In genomic region chr6:27250277-27250954, GRCh38 we compare ENCODE assay signal across 8 cellular contexts.
DNase-seq lines count a peak whose midpoint lies in the region; TF ChIP-seq lines count a peak whose summit lies in the region.

No MANE protein-coding gene starts in this region.

- H3K27ac ChIP-seq in BLaER1 (no peak overlapping the region), coronary artery (no peak overlapping the region)

- H3K27me3 Mint-ChIP-seq in nephron (ENCODE audit: low read depth): no peaks in the 10 kb centered on the region

- peak overlapping the region; percentile 84 to 96 (median 87) for H3K4me3 Mint-ChIP-seq in nephron

- no peaks in the 10 kb centered on the region for H3K4me1 ChIP-seq in BLaER1

- H3K36me3 ChIP-seq in BLaER1: no peaks in the 10 kb centered on the region

- H3K36me3 Mint-ChIP-seq in nephron (ENCODE audit: low read depth): no peaks in the 10 kb centered on the region

- DNase-seq in LNCaP clone FGC (ENCODE audit: low read depth): no peak
- DNase-seq in coronary artery (ENCODE audit: low spot score): no peak
- no peak for DNase-seq in HuH-7 (ENCODE audit: low spot score)
- DNase-seq in kidney glomerular epithelial cell (lab: John Stamatoyannopoulos, UW): no peak
- DNase-seq in GOT3 (lab: John Stamatoyannopoulos, UW): no peak
- DNase-seq in DMS 273 (lab: John Stamatoyannopoulos, UW; ENCODE audit: unreplicated experiment): no peak

- no peaks in the 10 kb centered on the region for H3K9me3 Mint-ChIP-seq in nephron

- peak overlapping the region in 1 of 3 experiments; percentile 90 for H3K27ac Mint-ChIP-seq in nephron

- peaks cover 10% of the 10 kb centered on the region for H3K9me3 ChIP-seq in BLaER1

- H3K4me2 ChIP-seq in BLaER1: peak overlapping the region; percentile 55

- no peak overlapping the region for H3K9ac ChIP-seq in BLaER1

- TF ChIP-seq CTCF in LNCaP clone FGC (IDR thresholded peaks at IDR 0.05; ENCODE audit: control insufficient read depth, extremely low read depth, insufficient read depth) (no peak), coronary artery (IDR thresholded peaks at IDR 0.05) (no peak), nephron (IDR thresholded peaks at IDR 0.05; ENCODE audit: unreplicated experiment in 3 of 3) (no peak)

- no peaks in the 10 kb centered on the region for H3K4me1 Mint-ChIP-seq in nephron

- H3K4me3 ChIP-seq in BLaER1: peak overlapping the region; percentile 71
- H3K4me3 ChIP-seq in LNCaP clone FGC (ENCODE audit: low read depth, low read length): peak overlapping the region; percentile 65
- peak overlapping the region; percentile 72 for H3K4me3 ChIP-seq in coronary artery

- no peaks in the 10 kb centered on the region for H4K20me1 ChIP-seq in BLaER1

- H3K27me3 ChIP-seq in BLaER1: peaks cover 8% of the 10 kb centered on the region; the same call in 1 of the 2 replicates
